Comparison of ENCODE assay signal across 23 cellular contexts in genomic region chr9:96029722-96030515, GRCh38.
"Had no signal": no experiment of that assay in that cellular context is flagged by ENCODE, and none has a peak within 500 bp of the region (broad histone marks: within the 10 kb centered on the region; RNA-seq: fewer than 3 reads in every experiment).

No MANE protein-coding gene starts in this region.

- H3K4me3 ChIP-seq: adrenal gland, body of pancreas, gastroesophageal sphincter, ovary, upper lobe of left lung, vagina had no signal

- H3K27ac ChIP-seq: gastroesophageal sphincter had no signal

- ATAC-seq: activated CD4-positive, alpha-beta T cell treated with anti-CD3 and anti-CD28 coated beads for 36 hours; body of pancreas; gastroesophageal sphincter; left colon; right cardiac atrium had no signal

- H3K36me3 ChIP-seq: adrenal gland, gastroesophageal sphincter, ovary, upper lobe of left lung, vagina had no signal

- H3K9me3 ChIP-seq: adrenal gland, body of pancreas, gastroesophageal sphincter, ovary, upper lobe of left lung, vagina had no signal

- DNase-seq: activated B cell treated with CpG ODN at 0.5 μM for 24 hours; activated CD4-positive, alpha-beta T cell treated with anti-CD3 and anti-CD28 coated beads for 36 hours; activated CD4-positive, alpha-beta T cell treated with anti-CD3 and anti-CD28 coated beads, Interleukin-2, amount 50 U/mL, for 48 hours; activated CD8-positive, alpha-beta memory T cell treated with anti-CD3 and anti-CD28 coated beads for 24 hours; activated effector memory CD4-positive, alpha-beta T cell treated with anti-CD3 and anti-CD28 coated beads, Interleukin-2, amount 50 U/mL, for 16 hours; activated naive CD4-positive, alpha-beta T cell treated with anti-CD3 and anti-CD28 coated beads for 36 hours; activated naive CD8-positive, alpha-beta T cell treated with anti-CD3 and anti-CD28 coated beads for 36 hours; adrenal gland; body of pancreas; dermis blood vessel endothelial cell; effector CD4-positive, alpha-beta T cell; hippocampal formation; left colon; mammary epithelial cell; nephron progenitor cell; ovary; right cardiac atrium; stimulated activated CD4-positive, alpha-beta T cell treated with anti-CD3 and anti-CD28 coated beads, Interleukin-2, amount 100 ng/mL, for 48 hours; stimulated activated naive CD4-positive, alpha-beta T cell treated with Interleukin-2 at 50 U/mL for 16 hours; T-helper 2 cell; upper lobe of left lung had no signal

- H3K27me3 ChIP-seq: adrenal gland, body of pancreas, ovary, vagina had no signal
